In genomic region chr18:12839526-12840196, GRCh38 we compare ENCODE assay signal across 8 cellular contexts. TPM values are rescaled to one million over a fixed set of nuclear protein-coding genes. Genes with fewer than 3 reads are reported as not detected.
DNase-seq lines count a peak whose midpoint lies in the region; ATAC-seq, FAIRE-seq and TF ChIP-seq lines count a peak whose summit lies in the region.

No MANE protein-coding gene starts in this region.

- H3K27me3 Mint-ChIP-seq in WTC11 (ENCODE audit: low read depth), result no peaks in the 10 kb centered on the region

- H3K9ac ChIP-seq in kidney (ENCODE audit: low read length in 2 of 2), result no peak overlapping the region

- H3K27me3 ChIP-seq in heart right ventricle (no peaks in the 10 kb centered on the region), thymus (ENCODE audit: control insufficient read depth, insufficient read depth) (no peaks in the 10 kb centered on the region)

- DNase-seq in Ammon's horn (ENCODE audit: low spot score) (peak; percentile 47), WTC11 (ENCODE audit: low spot score) (no peak), heart right ventricle (no peak), kidney (no peak), NCI-H1436 (lab: John Stamatoyannopoulos, UW) (no peak)

- FAIRE-seq in kidney (lab: Jason Lieb, UNC), result no peak

- intact Hi-C loops in heart right ventricle (cut with DNase I), result loop anchor here in 1 of 10 donors (5.0 kb wide), 1 partner anchor 43 kb away; the partner anchor contains the start of gene PTPN2
- intact Hi-C loops in kidney (cut with DNase I), result no loop called here

- H3K4me1 ChIP-seq in heart right ventricle (peaks cover 0 to 72% (median 7%) of the 10 kb centered on the region in 9 donors), thymus (ENCODE audit: control insufficient read depth, insufficient read depth, low read length) (peaks cover 28% of the 10 kb centered on the region), kidney (ENCODE audit: control insufficient read depth in 1 of 2, insufficient read depth in 1 of 2, low read depth in 1 of 2, low read length in 2 of 2) (peaks cover 5 to 10% of the 10 kb centered on the region in 2 donors)

- H3K27ac ChIP-seq in heart right ventricle, result peak overlapping the region in 6 of 10 donors; percentile 15 to 88 (median 34)
- peak overlapping the region; percentile 88 for H3K27ac ChIP-seq in thymus (ENCODE audit: low read depth)
- H3K27ac ChIP-seq in kidney (ENCODE audit: low read depth in 2 of 2, low read length in 2 of 2), result peak overlapping the region in 1 of 2 donors; percentile 58

- 0 out of 2 replicates have a peak, but pooled peaks cover 6% of the 10 kb centered on the region for H3K36me3 Mint-ChIP-seq in WTC11

- no peaks in the 10 kb centered on the region for H3K9me3 Mint-ChIP-seq in WTC11

- peak overlapping the region; percentile 39; the same call in 1 of the 2 replicates for H3K27ac Mint-ChIP-seq in WTC11

- peaks cover 55% of the 10 kb centered on the region for H3K4me1 Mint-ChIP-seq in WTC11

- CTCF ChIA-PET in WTC11 (lab: Charles Lee), result no interaction called here

- TF ChIP-seq CTCF in WTC11 (IDR thresholded peaks at IDR 0.05) (no peak), heart right ventricle (IDR thresholded peaks at IDR 0.05) (no peak), kidney (IDR thresholded peaks at IDR 0.05; ENCODE audit: borderline replicate concordance, extremely low read depth, insufficient read depth) (no peak)

- no peak overlapping the region for H3K4me3 Mint-ChIP-seq in WTC11

- H3K9me3 ChIP-seq in heart right ventricle, result no peaks in the 10 kb centered on the region
- H3K9me3 ChIP-seq in thymus (ENCODE audit: control insufficient read depth), result no peaks in the 10 kb centered on the region
- no peaks in the 10 kb centered on the region for H3K9me3 ChIP-seq in kidney (ENCODE audit: control insufficient read depth in 1 of 2, low read length in 2 of 2)

- H3K4me3 ChIP-seq in heart right ventricle (peak overlapping the region in 1 of 10 donors; percentile 23), thymus (ENCODE audit: low read length) (peak overlapping the region; percentile 17), kidney (ENCODE audit: low read length in 2 of 2) (no peak overlapping the region)

- POLR2A ChIA-PET in WTC11 (lab: Charles Lee), result no interaction called here

- ATAC-seq in GM19351 (IDR thresholded peaks at IDR 0.05; ENCODE audit: unreplicated experiment), result peak; percentile 77
- peak; percentile 83 for ATAC-seq in HG03354 (IDR thresholded peaks at IDR 0.05; ENCODE audit: poor library complexity, severe bottlenecking, unreplicated experiment)
- ATAC-seq in WTC11, result no peak
- ATAC-seq in heart right ventricle, result peak in 7 of 8 donors; percentile 39 to 71 (median 54)

- H3K36me3 ChIP-seq in heart right ventricle (peaks cover 0 to 24% (median 0%) of the 10 kb centered on the region in 9 donors), thymus (ENCODE audit: control insufficient read depth, insufficient read depth) (peaks cover 4% of the 10 kb centered on the region), kidney (ENCODE audit: control insufficient read depth in 1 of 2, insufficient read depth in 2 of 2, low read length in 2 of 2) (peaks cover 4 to 5% of the 10 kb centered on the region in 2 donors)

- WGBS in heart right ventricle, 2 donors, result 88 to 91% methylated on average over 1 of the region's 1 CpG
- 96% methylated on average over 1 of the region's 1 CpG for WGBS in thymus

TF ChIP-seq in WTC11, 78 proteins besides CTCF, POLR2A, EP300 and RAD21:
- no peak for TF ChIP-seq ZNF138 (CRISPR knock-in tag; conservative IDR thresholded peaks at IDR 0.05)
TF ChIP-seq in WTC11: peak in this region for 0.

RNA-seq across cellular contexts. Expression of gene PTPN2, which starts 44.4 kb away (rescaled TPM):
- total RNA-seq in WTC11 (2021) (37.7 to 45.3 TPM (median 43.3 TPM) in 3 replicates), heart right ventricle (10 to 100 TPM; 10.5 to 19.5 (median 13.5) TPM), kidney (45.8 TPM)
- polyA plus RNA-seq in heart right ventricle (10 to 100 TPM; 11.8 to 16.6 TPM), thymus (116 TPM), kidney (ENCODE audit: insufficient read depth, low read depth, low replicate concordance) (23.4 TPM)
